Comparison of ENCODE assay signal across 1 cellular context in genomic region chr10:37857287-37858211, GRCh38.
A peak's percentile ranks its signal among the peaks of the same experiment; 100 is the strongest.
TF ChIP-seq lines count a peak whose summit lies in the region.

ZNF248 (minus strand) TSS chr10:37857610; CDS start chr10:37856310, 1,300 bp downstream.

TF ChIP-seq in HepG2, 621 proteins besides CTCF, POLR2A, EP300 and RAD21 (continued from another document and continues in another):
- TF ChIP-seq, protein P1, sequence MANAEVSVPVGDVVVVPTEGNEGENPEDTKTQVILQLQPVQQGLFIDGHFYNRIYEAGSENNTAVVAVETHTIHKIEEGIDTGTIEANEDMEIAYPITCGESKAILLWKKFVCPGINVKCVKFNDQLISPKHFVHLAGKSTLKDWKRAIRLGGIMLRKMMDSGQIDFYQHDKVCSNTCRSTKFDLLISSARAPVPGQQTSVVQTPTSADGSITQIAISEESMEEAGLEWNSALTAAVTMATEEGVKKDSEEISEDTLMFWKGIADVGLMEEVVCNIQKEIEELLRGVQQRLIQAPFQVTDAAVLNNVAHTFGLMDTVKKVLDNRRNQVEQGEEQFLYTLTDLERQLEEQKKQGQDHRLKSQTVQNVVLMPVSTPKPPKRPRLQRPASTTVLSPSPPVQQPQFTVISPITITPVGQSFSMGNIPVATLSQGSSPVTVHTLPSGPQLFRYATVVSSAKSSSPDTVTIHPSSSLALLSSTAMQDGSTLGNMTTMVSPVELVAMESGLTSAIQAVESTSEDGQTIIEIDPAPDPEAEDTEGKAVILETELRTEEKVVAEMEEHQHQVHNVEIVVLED (CRISPR knock-in tag; IDR thresholded peaks at IDR 0.05; ENCODE audit: borderline replicate concordance) = peak; percentile 98
- TF ChIP-seq ZNF329 (CRISPR knock-in tag; IDR thresholded peaks at IDR 0.05; ENCODE audit: low read depth) (peak; percentile 86; the same call in 1 of the 2 replicates), ZSCAN22 (CRISPR knock-in tag; IDR thresholded peaks at IDR 0.05) (0 out of 2 replicates have a peak, but pooled peaks have one; percentile 14), ZNF33A (CRISPR knock-in tag; IDR thresholded peaks at IDR 0.05; ENCODE audit: borderline replicate concordance) (no peak), ZNF30 (CRISPR knock-in tag; IDR thresholded peaks at IDR 0.05) (no peak), FOXO1 (CRISPR knock-in tag; IDR thresholded peaks at IDR 0.05) (no peak; the same call in none of the 2 replicates), SP140L (CRISPR knock-in tag; IDR thresholded peaks at IDR 0.05; ENCODE audit: borderline replicate concordance) (0 out of 2 replicates have a peak, but pooled peaks have one; percentile 44), TBP (CRISPR knock-in tag; IDR thresholded peaks at IDR 0.05) (no peak), TCF7L2 (IDR thresholded peaks at IDR 0.05; ENCODE audit: low read depth, low read length) (no peak), MTA1 (CRISPR knock-in tag; IDR thresholded peaks at IDR 0.05; ENCODE audit: borderline replicate concordance) (no peak; the same call in 1 of the 2 replicates), ONECUT2 (CRISPR knock-in tag; IDR thresholded peaks at IDR 0.05) (no peak), MED1 (CRISPR knock-in tag; IDR thresholded peaks at IDR 0.05) (peak; percentile 81), NR2F6 (IDR thresholded peaks at IDR 0.05) (no peak), NR2F6 (CRISPR knock-in tag; IDR thresholded peaks at IDR 0.05) (0 out of 2 replicates have a peak, but pooled peaks have one; percentile 6), KDM1A (CRISPR knock-in tag; IDR thresholded peaks at IDR 0.05) (0 out of 2 replicates have a peak, but pooled peaks have one; percentile 11), GATAD1 (CRISPR knock-in tag; IDR thresholded peaks at IDR 0.05) (peak; percentile 85), GABPA (IDR thresholded peaks at IDR 0.05; ENCODE audit: low read depth, low read length) (no peak), GABPA (CRISPR knock-in tag; IDR thresholded peaks at IDR 0.05; ENCODE audit: low read depth) (no peak), MXI1 (IDR thresholded peaks at IDR 0.05; ENCODE audit: borderline replicate concordance, low read depth, low read length) (peak; percentile 63; the same call in 1 of the 3 replicates), EED (CRISPR knock-in tag; IDR thresholded peaks at IDR 0.05) (peak; percentile 90), FOSL2 (CRISPR knock-in tag; IDR thresholded peaks at IDR 0.05) (peak; percentile 46), NRL (CRISPR knock-in tag; IDR thresholded peaks at IDR 0.05; ENCODE audit: borderline replicate concordance) (peak; percentile 65; the same call in 1 of the 2 replicates), TGIF2 (CRISPR knock-in tag; IDR thresholded peaks at IDR 0.05) (peak; percentile 68), ZNF83 (CRISPR knock-in tag; IDR thresholded peaks at IDR 0.05; ENCODE audit: borderline replicate concordance) (peak; percentile 95), ATF6 (CRISPR knock-in tag; conservative IDR thresholded peaks at IDR 0.05) (peak; percentile 83; the same call in 1 of the 2 replicates), ZNF3 (CRISPR knock-in tag; IDR thresholded peaks at IDR 0.05) (peak; percentile 47; the same call in 1 of the 2 replicates), ZNF207 (IDR thresholded peaks at IDR 0.05; ENCODE audit: borderline replicate concordance) (no peak), NFE2L2 (IDR thresholded peaks at IDR 0.05; ENCODE audit: low read length) (no peak), ZNF280D (CRISPR knock-in tag; IDR thresholded peaks at IDR 0.05) (no peak), ARNT2 (CRISPR knock-in tag; IDR thresholded peaks at IDR 0.05; ENCODE audit: low read depth) (peak; percentile 95), DNMT1 (CRISPR knock-in tag; IDR thresholded peaks at IDR 0.05) (peak; percentile 83), RFX3 (CRISPR knock-in tag; IDR thresholded peaks at IDR 0.05) (no peak), SOX13 (IDR thresholded peaks at IDR 0.05) (peak; percentile 56), SOX13 (CRISPR knock-in tag; conservative IDR thresholded peaks at IDR 0.05 in 1 of 2, IDR thresholded peaks at IDR 0.05 in 1 of 2) (peak in 1 of 2 experiments; percentile 51; a peak in 2 of 4 replicates), SRSF1 (optimal IDR thresholded peaks at IDR 0.05; ENCODE audit: low read depth, low read length) (peak; percentile 83), ZNF562 (CRISPR knock-in tag; IDR thresholded peaks at IDR 0.05; ENCODE audit: borderline replicate concordance) (peak; percentile 57; the same call in 1 of the 2 replicates), ZNF451 (CRISPR knock-in tag; IDR thresholded peaks at IDR 0.05) (peak; percentile 83), ZBTB1 (CRISPR knock-in tag; IDR thresholded peaks at IDR 0.05; ENCODE audit: borderline replicate concordance) (no peak), ERF (CRISPR knock-in tag; IDR thresholded peaks at IDR 0.05) (peak; percentile 93), WIZ (CRISPR knock-in tag; IDR thresholded peaks at IDR 0.05) (peak; percentile 60; the same call in 1 of the 2 replicates), HNRNPL (IDR thresholded peaks at IDR 0.05; ENCODE audit: low read depth, low read length) (no peak), MIXL1 (CRISPR knock-in tag; IDR thresholded peaks at IDR 0.05) (peak; percentile 75; the same call in 1 of the 2 replicates), ZBTB4 (CRISPR knock-in tag; IDR thresholded peaks at IDR 0.05; ENCODE audit: borderline replicate concordance) (0 out of 2 replicates have a peak, but pooled peaks have one; percentile 42), ZNF496 (CRISPR knock-in tag; IDR thresholded peaks at IDR 0.05; ENCODE audit: insufficient replicate concordance) (no peak)
- TF ChIP-seq, protein P2, sequence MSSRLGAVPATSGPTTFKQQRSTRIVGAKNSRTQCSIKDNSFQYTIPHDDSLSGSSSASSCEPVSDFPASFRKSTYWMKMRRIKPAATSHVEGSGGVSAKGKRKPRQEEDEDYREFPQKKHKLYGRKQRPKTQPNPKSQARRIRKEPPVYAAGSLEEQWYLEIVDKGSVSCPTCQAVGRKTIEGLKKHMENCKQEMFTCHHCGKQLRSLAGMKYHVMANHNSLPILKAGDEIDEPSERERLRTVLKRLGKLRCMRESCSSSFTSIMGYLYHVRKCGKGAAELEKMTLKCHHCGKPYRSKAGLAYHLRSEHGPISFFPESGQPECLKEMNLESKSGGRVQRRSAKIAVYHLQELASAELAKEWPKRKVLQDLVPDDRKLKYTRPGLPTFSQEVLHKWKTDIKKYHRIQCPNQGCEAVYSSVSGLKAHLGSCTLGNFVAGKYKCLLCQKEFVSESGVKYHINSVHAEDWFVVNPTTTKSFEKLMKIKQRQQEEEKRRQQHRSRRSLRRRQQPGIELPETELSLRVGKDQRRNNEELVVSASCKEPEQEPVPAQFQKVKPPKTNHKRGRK (CRISPR knock-in tag; IDR thresholded peaks at IDR 0.05) = 0 out of 2 replicates have a peak, but pooled peaks have one; percentile 47
- TF ChIP-seq, protein P3, sequence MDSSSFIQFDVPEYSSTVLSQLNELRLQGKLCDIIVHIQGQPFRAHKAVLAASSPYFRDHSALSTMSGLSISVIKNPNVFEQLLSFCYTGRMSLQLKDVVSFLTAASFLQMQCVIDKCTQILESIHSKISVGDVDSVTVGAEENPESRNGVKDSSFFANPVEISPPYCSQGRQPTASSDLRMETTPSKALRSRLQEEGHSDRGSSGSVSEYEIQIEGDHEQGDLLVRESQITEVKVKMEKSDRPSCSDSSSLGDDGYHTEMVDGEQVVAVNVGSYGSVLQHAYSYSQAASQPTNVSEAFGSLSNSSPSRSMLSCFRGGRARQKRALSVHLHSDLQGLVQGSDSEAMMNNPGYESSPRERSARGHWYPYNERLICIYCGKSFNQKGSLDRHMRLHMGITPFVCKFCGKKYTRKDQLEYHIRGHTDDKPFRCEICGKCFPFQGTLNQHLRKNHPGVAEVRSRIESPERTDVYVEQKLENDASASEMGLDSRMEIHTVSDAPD (CRISPR knock-in tag; IDR thresholded peaks at IDR 0.05) = peak; percentile 75; the same call in 1 of the 2 replicates
- TF ChIP-seq, protein P4, sequence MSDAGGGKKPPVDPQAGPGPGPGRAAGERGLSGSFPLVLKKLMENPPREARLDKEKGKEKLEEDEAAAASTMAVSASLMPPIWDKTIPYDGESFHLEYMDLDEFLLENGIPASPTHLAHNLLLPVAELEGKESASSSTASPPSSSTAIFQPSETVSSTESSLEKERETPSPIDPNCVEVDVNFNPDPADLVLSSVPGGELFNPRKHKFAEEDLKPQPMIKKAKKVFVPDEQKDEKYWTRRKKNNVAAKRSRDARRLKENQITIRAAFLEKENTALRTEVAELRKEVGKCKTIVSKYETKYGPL (CRISPR knock-in tag; IDR thresholded peaks at IDR 0.05) = peak; percentile 46; the same call in 1 of the 2 replicates
- TF ChIP-seq, protein P5, sequence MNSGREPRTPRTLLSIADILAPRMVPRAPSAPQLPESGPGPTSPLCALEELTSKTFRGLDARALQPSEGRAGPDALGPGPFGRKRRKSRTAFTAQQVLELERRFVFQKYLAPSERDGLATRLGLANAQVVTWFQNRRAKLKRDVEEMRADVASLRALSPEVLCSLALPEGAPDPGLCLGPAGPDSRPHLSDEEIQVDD (CRISPR knock-in tag; IDR thresholded peaks at IDR 0.05; ENCODE audit: borderline replicate concordance) = peak; percentile 88; the same call in 1 of the 2 replicates
- TF ChIP-seq, protein P6, sequence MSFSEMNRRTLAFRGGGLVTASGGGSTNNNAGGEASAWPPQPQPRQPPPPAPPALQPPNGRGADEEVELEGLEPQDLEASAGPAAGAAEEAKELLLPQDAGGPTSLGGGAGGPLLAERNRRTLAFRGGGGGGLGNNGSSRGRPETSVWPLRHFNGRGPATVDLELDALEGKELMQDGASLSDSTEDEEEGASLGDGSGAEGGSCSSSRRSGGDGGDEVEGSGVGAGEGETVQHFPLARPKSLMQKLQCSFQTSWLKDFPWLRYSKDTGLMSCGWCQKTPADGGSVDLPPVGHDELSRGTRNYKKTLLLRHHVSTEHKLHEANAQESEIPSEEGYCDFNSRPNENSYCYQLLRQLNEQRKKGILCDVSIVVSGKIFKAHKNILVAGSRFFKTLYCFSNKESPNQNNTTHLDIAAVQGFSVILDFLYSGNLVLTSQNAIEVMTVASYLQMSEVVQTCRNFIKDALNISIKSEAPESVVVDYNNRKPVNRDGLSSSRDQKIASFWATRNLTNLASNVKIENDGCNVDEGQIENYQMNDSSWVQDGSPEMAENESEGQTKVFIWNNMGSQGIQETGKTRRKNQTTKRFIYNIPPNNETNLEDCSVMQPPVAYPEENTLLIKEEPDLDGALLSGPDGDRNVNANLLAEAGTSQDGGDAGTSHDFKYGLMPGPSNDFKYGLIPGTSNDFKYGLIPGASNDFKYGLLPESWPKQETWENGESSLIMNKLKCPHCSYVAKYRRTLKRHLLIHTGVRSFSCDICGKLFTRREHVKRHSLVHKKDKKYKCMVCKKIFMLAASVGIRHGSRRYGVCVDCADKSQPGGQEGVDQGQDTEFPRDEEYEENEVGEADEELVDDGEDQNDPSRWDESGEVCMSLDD (CRISPR knock-in tag; IDR thresholded peaks at IDR 0.05; ENCODE audit: borderline replicate concordance) = 0 out of 2 replicates have a peak, but pooled peaks have one; percentile 22
